23 cellular contexts compared by ENCODE assay signal in the genomic region with DNA sequence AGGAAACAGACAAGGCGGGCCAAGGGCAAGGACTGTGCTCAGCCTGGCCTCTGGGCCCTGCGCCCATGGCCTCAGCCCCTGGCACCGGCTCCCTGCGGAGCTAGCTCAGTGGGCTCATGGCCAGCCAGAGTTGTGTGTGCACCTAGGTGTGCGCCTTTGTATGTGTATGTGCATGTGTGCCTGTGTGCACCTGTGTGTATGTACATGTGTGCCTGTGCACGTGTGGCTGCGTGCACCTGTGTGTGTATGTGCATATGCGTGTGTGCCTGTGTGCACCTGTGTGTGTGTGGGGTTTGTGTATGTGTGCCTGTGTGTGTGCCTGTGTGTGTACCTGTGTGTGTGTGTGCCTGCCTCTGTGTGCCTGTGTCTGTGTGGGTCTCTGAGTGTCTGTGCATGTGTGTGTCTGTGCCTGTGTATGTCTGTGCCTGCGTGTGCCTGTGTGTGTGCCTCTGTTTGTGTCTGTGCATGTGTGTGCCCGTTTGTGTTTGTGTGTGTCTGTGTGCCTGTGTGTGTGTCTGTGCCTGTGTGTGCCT. TPM values are rescaled to one million over a fixed set of nuclear protein-coding genes. Genes with fewer than 3 reads are reported as not detected.
DNase-seq lines count a peak whose midpoint lies in the region; ATAC-seq and TF ChIP-seq lines count a peak whose summit lies in the region.
"Had no signal": no experiment of that assay in that cellular context is flagged by ENCODE, and none has a peak within 500 bp of the region (broad histone marks: within the 10 kb centered on the region; RNA-seq: fewer than 3 reads in every experiment).

No MANE protein-coding gene starts in this region.

- DNase-seq in Right ventricle myocardium inferior (ENCODE audit: missing footprints) (no peak), cardiac septum (ENCODE audit: low spot score) (no peak), endothelial cell (ENCODE audit: low spot score) (no peak), HuH-7 (ENCODE audit: low spot score) (no peak), HEK293T (ENCODE audit: extremely low spot score) (no peak), H4 (ENCODE audit: low spot score) (no peak)
- DNase-seq: activated CD4-positive, alpha-beta T cell treated with anti-CD3 and anti-CD28 coated beads, Interleukin-2, amount 50 U/mL, for 48 hours; activated naive CD4-positive, alpha-beta T cell; activated T-cell treated with anti-CD3 and anti-CD28 coated beads for 4 hours; dorsolateral prefrontal cortex; foreskin keratinocyte; naive thymus-derived CD8-positive, alpha-beta T cell; NCI-H1048; NCI-H2029; NCI-H345; psoas muscle; SK-N-SH; stimulated activated CD4-positive, alpha-beta T cell treated with anti-CD3 and anti-CD28 coated beads, Interleukin-2, amount 100 ng/mL, for 48 hours; upper lobe of left lung had no signal

- TF ChIP-seq CTCF in endothelial cell (IDR thresholded peaks at IDR 0.05; ENCODE audit: unreplicated experiment), result no peak
- no peak for TF ChIP-seq CTCF in nephron (IDR thresholded peaks at IDR 0.05; ENCODE audit: unreplicated experiment in 3 of 3)

- CTCF ChIA-PET in HEK293T (lab: Yijun Ruan, JAX), result no interaction called here

- H3K4me1 Mint-ChIP-seq in endothelial cell (ENCODE audit: unreplicated experiment), result peaks cover 14% of the 10 kb centered on the region
- H3K4me1 Mint-ChIP-seq in nephron, result peaks cover 15% of the 10 kb centered on the region

- intact Hi-C loops in Right ventricle myocardium inferior (cut with DNase I), result loop anchor here (10.0 kb wide), 1 partner anchor 135 kb away; the partner anchor contains the start of gene ERO1B
- intact Hi-C loops in cardiac septum (cut with DNase I), result no loop called here

- peaks cover 22% of the 10 kb centered on the region for H3K36me3 Mint-ChIP-seq in endothelial cell (ENCODE audit: low read depth, unreplicated experiment)
- peaks cover 5% of the 10 kb centered on the region for H3K36me3 Mint-ChIP-seq in nephron (ENCODE audit: low read depth)

- H3K27me3 Mint-ChIP-seq in endothelial cell (ENCODE audit: unreplicated experiment) (peaks cover 13% of the 10 kb centered on the region), nephron (ENCODE audit: low read depth) (peaks cover 21% of the 10 kb centered on the region)
- H3K27me3 Mint-ChIP-seq: naive thymus-derived CD8-positive, alpha-beta T cell; stimulated activated naive CD8-positive, alpha-beta T cell treated with anti-CD3 and anti-CD28 coated beads, Interleukin-15, Interleukin-2, amounts not matched to agents 100 ng/mL and 50 ng/mL, for 24 hours had no signal

- ATAC-seq in Right ventricle myocardium inferior (peak; percentile 59), GM21619 (IDR thresholded peaks at IDR 0.05; ENCODE audit: unreplicated experiment) (no peak)
- ATAC-seq: foreskin keratinocyte; naive thymus-derived CD8-positive, alpha-beta T cell; psoas muscle had no signal

- peak overlapping the region; percentile 12 for H3K27ac Mint-ChIP-seq in endothelial cell (ENCODE audit: unreplicated experiment)
- H3K27ac Mint-ChIP-seq in nephron, result peak overlapping the region; percentile 71 to 97 (median 92)
- H3K27ac Mint-ChIP-seq: stimulated activated naive CD8-positive, alpha-beta T cell treated with anti-CD3 and anti-CD28 coated beads, Interleukin-15, Interleukin-2, amounts not matched to agents 100 ng/mL and 50 ng/mL, for 24 hours; T-helper 2 cell treated with Interferon-gamma antibody and Interleukin-4, amounts not matched to agents 5 μg/mL and 100 μg/mL, for 36 hours had no signal

- POLR2A ChIA-PET in HEK293T (lab: Yijun Ruan, JAX), result no interaction called here

- H3K4me3 Mint-ChIP-seq in endothelial cell (ENCODE audit: unreplicated experiment), result peak overlapping the region; percentile 51
- H3K4me3 Mint-ChIP-seq in nephron, result no peak overlapping the region
- H3K4me3 Mint-ChIP-seq: stimulated activated naive CD8-positive, alpha-beta T cell treated with anti-CD3 and anti-CD28 coated beads, Interleukin-15, Interleukin-2, amounts not matched to agents 100 ng/mL and 50 ng/mL, for 24 hours; T-helper 2 cell treated with Interferon-gamma antibody and Interleukin-4, amounts not matched to agents 5 μg/mL and 100 μg/mL, for 36 hours had no signal

- H3K9me3 Mint-ChIP-seq in endothelial cell (ENCODE audit: unreplicated experiment), result no peaks in the 10 kb centered on the region
- no peaks in the 10 kb centered on the region for H3K9me3 Mint-ChIP-seq in nephron
- H3K9me3 Mint-ChIP-seq: naive thymus-derived CD8-positive, alpha-beta T cell; stimulated activated naive CD8-positive, alpha-beta T cell treated with anti-CD3 and anti-CD28 coated beads, Interleukin-15, Interleukin-2, amounts not matched to agents 100 ng/mL and 50 ng/mL, for 24 hours; T-helper 2 cell treated with Interferon-gamma antibody and Interleukin-4, amounts not matched to agents 5 μg/mL and 100 μg/mL, for 36 hours had no signal

TF ChIP-seq in HEK293T, 16 proteins besides CTCF, POLR2A, EP300 and RAD21:
- TF ChIP-seq, protein P1, sequence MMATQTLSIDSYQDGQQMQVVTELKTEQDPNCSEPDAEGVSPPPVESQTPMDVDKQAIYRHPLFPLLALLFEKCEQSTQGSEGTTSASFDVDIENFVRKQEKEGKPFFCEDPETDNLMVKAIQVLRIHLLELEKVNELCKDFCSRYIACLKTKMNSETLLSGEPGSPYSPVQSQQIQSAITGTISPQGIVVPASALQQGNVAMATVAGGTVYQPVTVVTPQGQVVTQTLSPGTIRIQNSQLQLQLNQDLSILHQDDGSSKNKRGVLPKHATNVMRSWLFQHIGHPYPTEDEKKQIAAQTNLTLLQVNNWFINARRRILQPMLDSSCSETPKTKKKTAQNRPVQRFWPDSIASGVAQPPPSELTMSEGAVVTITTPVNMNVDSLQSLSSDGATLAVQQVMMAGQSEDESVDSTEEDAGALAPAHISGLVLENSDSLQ (IDR thresholded peaks at IDR 0.05), result no peak
- TF ChIP-seq FOXM1 (IDR thresholded peaks at IDR 0.05; ENCODE audit: borderline replicate concordance) (no peak), ELF4 (IDR thresholded peaks at IDR 0.05) (no peak), NFRKB (IDR thresholded peaks at IDR 0.05) (no peak), HDGF (IDR thresholded peaks at IDR 0.05; ENCODE audit: borderline replicate concordance) (no peak), TARDBP (IDR thresholded peaks at IDR 0.05) (no peak; the same call in 1 of the 2 replicates), BHLHE40 (IDR thresholded peaks at IDR 0.05; ENCODE audit: borderline replicate concordance) (no peak), ARNT (IDR thresholded peaks at IDR 0.05) (no peak), CTBP1 (IDR thresholded peaks at IDR 0.05; ENCODE audit: borderline replicate concordance) (no peak), ZNF384 (IDR thresholded peaks at IDR 0.05) (no peak)

RNA-seq across cellular contexts. Expression of gene GPR137B, which starts 7.4 kb away (rescaled TPM):
- 32.0 TPM for total RNA-seq in Right ventricle myocardium inferior
- total RNA-seq in cardiac septum, result 44.6 TPM
- total RNA-seq in endothelial cell (ENCODE audit: unreplicated experiment), result 18.2 TPM
- 7.9 and 11.4 TPM in 2 replicates for total RNA-seq in H4 (2014; rRNA removed; shearing (Covaris generic))
